1 cellular context compared by ENCODE assay signal in the genomic region with DNA sequence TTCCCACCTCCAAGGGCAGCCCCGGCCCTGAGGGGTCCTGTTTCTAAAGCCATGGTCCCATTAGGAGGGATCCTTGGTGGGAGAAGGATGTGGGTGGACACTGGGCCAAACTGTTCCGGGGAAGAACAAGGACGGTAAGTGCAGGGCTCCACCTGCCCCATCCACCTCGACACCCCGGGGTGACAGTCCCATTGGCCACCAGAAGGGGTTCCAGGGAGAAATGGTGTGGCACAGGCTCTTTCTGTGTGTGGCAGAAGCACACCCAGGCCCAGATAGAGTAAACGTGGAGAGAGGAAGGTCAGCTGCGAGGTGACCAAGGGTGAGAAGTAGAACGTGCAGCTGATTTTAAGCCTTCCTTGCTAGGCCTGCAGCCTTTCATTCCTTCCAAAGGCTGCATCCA.
TF ChIP-seq lines count a peak whose summit lies in the region.

No MANE protein-coding gene starts in this region.

TF ChIP-seq in WTC11, 78 proteins besides CTCF, POLR2A, EP300 and RAD21 (continued from another document):
- TF ChIP-seq, protein P1, sequence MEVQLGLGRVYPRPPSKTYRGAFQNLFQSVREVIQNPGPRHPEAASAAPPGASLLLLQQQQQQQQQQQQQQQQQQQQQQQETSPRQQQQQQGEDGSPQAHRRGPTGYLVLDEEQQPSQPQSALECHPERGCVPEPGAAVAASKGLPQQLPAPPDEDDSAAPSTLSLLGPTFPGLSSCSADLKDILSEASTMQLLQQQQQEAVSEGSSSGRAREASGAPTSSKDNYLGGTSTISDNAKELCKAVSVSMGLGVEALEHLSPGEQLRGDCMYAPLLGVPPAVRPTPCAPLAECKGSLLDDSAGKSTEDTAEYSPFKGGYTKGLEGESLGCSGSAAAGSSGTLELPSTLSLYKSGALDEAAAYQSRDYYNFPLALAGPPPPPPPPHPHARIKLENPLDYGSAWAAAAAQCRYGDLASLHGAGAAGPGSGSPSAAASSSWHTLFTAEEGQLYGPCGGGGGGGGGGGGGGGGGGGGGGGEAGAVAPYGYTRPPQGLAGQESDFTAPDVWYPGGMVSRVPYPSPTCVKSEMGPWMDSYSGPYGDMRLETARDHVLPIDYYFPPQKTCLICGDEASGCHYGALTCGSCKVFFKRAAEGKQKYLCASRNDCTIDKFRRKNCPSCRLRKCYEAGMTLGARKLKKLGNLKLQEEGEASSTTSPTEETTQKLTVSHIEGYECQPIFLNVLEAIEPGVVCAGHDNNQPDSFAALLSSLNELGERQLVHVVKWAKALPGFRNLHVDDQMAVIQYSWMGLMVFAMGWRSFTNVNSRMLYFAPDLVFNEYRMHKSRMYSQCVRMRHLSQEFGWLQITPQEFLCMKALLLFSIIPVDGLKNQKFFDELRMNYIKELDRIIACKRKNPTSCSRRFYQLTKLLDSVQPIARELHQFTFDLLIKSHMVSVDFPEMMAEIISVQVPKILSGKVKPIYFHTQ (CRISPR knock-in tag; IDR thresholded peaks at IDR 0.05), result no peak
- no peak for TF ChIP-seq ETV6 (CRISPR knock-in tag; IDR thresholded peaks at IDR 0.05)
- TF ChIP-seq GTF2I (CRISPR knock-in tag; conservative IDR thresholded peaks at IDR 0.05), result no peak
- TF ChIP-seq, protein P2, sequence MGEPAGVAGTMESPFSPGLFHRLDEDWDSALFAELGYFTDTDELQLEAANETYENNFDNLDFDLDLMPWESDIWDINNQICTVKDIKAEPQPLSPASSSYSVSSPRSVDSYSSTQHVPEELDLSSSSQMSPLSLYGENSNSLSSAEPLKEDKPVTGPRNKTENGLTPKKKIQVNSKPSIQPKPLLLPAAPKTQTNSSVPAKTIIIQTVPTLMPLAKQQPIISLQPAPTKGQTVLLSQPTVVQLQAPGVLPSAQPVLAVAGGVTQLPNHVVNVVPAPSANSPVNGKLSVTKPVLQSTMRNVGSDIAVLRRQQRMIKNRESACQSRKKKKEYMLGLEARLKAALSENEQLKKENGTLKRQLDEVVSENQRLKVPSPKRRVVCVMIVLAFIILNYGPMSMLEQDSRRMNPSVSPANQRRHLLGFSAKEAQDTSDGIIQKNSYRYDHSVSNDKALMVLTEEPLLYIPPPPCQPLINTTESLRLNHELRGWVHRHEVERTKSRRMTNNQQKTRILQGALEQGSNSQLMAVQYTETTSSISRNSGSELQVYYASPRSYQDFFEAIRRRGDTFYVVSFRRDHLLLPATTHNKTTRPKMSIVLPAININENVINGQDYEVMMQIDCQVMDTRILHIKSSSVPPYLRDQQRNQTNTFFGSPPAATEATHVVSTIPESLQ (CRISPR knock-in tag; IDR thresholded peaks at IDR 0.05), result no peak
- TF ChIP-seq, protein P3, sequence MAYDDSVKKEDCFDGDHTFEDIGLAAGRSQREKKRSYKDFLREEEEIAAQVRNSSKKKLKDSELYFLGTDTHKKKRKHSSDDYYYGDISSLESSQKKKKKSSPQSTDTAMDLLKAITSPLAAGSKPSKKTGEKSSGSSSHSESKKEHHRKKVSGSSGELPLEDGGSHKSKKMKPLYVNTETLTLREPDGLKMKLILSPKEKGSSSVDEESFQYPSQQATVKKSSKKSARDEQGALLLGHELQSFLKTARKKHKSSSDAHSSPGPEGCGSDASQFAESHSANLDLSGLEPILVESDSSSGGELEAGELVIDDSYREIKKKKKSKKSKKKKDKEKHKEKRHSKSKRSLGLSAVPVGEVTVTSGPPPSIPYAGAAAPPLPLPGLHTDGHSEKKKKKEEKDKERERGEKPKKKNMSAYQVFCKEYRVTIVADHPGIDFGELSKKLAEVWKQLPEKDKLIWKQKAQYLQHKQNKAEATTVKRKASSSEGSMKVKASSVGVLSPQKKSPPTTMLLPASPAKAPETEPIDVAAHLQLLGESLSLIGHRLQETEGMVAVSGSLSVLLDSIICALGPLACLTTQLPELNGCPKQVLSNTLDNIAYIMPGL (CRISPR knock-in tag; IDR thresholded peaks at IDR 0.05), result no peak
- TF ChIP-seq, protein P4, sequence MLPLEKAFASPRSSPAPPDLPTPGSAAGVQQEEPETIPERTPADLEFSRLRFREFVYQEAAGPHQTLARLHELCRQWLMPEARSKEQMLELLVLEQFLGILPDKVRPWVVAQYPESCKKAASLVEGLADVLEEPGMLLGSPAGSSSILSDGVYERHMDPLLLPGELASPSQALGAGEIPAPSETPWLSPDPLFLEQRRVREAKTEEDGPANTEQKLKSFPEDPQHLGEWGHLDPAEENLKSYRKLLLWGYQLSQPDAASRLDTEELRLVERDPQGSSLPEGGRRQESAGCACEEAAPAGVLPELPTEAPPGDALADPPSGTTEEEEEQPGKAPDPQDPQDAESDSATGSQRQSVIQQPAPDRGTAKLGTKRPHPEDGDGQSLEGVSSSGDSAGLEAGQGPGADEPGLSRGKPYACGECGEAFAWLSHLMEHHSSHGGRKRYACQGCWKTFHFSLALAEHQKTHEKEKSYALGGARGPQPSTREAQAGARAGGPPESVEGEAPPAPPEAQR (CRISPR knock-in tag; IDR thresholded peaks at IDR 0.05), result no peak
- TF ChIP-seq, protein P5, sequence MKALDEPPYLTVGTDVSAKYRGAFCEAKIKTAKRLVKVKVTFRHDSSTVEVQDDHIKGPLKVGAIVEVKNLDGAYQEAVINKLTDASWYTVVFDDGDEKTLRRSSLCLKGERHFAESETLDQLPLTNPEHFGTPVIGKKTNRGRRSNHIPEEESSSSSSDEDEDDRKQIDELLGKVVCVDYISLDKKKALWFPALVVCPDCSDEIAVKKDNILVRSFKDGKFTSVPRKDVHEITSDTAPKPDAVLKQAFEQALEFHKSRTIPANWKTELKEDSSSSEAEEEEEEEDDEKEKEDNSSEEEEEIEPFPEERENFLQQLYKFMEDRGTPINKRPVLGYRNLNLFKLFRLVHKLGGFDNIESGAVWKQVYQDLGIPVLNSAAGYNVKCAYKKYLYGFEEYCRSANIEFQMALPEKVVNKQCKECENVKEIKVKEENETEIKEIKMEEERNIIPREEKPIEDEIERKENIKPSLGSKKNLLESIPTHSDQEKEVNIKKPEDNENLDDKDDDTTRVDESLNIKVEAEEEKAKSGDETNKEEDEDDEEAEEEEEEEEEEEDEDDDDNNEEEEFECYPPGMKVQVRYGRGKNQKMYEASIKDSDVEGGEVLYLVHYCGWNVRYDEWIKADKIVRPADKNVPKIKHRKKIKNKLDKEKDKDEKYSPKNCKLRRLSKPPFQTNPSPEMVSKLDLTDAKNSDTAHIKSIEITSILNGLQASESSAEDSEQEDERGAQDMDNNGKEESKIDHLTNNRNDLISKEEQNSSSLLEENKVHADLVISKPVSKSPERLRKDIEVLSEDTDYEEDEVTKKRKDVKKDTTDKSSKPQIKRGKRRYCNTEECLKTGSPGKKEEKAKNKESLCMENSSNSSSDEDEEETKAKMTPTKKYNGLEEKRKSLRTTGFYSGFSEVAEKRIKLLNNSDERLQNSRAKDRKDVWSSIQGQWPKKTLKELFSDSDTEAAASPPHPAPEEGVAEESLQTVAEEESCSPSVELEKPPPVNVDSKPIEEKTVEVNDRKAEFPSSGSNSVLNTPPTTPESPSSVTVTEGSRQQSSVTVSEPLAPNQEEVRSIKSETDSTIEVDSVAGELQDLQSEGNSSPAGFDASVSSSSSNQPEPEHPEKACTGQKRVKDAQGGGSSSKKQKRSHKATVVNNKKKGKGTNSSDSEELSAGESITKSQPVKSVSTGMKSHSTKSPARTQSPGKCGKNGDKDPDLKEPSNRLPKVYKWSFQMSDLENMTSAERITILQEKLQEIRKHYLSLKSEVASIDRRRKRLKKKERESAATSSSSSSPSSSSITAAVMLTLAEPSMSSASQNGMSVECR (CRISPR knock-in tag; IDR thresholded peaks at IDR 0.05; ENCODE audit: borderline replicate concordance), result no peak
- TF ChIP-seq, protein P6, sequence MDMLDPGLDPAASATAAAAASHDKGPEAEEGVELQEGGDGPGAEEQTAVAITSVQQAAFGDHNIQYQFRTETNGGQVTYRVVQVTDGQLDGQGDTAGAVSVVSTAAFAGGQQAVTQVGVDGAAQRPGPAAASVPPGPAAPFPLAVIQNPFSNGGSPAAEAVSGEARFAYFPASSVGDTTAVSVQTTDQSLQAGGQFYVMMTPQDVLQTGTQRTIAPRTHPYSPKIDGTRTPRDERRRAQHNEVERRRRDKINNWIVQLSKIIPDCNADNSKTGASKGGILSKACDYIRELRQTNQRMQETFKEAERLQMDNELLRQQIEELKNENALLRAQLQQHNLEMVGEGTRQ (CRISPR knock-in tag; IDR thresholded peaks at IDR 0.05), result no peak
